In the genomic region with DNA sequence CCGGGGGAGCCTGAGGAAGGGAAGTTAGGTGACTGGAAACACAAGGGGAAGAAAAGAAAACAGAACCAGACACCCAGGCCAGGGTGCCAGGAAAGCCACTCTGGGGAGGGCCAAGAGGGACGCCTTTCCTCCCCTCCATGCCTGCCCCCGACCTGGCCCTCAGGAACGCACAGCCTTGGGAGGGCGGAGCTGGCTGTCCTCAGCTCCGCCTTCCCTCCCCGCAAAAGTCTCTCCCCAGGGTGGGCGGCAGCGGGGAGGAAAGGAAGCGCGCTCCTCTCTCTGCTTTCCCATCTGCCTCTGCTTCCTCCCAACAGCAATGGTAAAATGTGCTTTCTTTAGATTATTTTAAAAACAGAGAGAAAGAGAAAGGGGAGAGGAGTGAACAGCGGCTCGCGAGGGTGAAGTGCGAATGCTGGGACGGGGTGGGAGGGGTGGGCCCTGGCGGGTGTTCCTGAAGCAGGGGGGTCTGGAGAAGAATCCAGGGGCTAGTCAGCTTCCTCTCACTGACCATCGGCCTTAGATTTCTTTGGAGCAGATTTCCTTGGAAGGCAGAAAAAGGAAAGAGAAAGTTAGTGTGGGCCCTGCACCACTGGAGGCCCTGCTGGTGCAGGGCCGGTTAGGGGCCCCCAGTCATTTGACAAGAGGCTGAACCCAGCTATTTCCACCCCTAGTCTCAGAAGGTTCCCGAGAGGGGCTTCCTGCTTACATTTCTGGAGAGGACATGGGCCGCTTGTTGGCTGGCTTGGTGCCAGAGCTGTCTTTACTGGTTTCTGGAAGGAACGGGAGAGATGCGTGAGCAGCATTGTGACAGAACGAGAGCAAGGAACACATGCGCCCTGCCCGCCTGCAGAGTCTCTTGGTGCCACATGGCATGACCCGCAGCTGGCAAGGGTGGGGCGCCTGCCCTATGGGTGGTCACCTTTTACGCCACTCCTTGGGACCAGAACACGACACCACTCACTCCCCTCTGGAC, we compare ENCODE assay signal across 1 cellular context.
A peak's percentile ranks its signal among the peaks of the same experiment; 100 is the strongest.
TF ChIP-seq lines count a peak whose summit lies in the region.

No MANE protein-coding gene starts in this region.

TF ChIP-seq in K562, 482 proteins besides CTCF, POLR2A, EP300 and RAD21:
- TF ChIP-seq ZEB2 (IDR thresholded peaks at IDR 0.05), result no peak
- TF ChIP-seq NFIC (IDR thresholded peaks at IDR 0.05), result peak; percentile 81
- TF ChIP-seq EGR1 (conservative IDR thresholded peaks at IDR 0.05), result peak; percentile 30
- peak; percentile 16 for TF ChIP-seq POLR2G (IDR thresholded peaks at IDR 0.05; ENCODE audit: low read depth, low read length)
